ENCODE assay signal across 12 cellular contexts in the genomic region with DNA sequence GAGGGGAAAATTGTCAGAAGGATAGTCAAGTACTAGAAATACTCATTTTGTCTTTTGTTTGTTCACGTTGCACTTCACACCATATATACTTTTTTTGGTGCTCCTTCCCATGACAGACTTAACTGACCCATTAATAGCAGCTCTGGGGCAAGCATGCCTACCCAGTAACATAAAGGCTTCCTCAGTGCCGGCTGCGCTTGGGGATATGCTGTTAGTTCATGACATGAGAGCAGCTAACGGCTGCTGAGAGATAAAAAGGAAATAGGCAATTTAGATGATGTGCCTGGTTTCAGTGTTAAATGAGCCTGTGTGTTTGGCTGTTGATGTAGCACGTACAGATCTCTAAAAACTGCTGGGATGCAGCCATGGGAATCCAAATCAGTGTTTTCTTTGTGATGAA.
DNase-seq lines count a peak whose midpoint lies in the region; ATAC-seq and TF ChIP-seq lines count a peak whose summit lies in the region.
"Had no signal": no experiment of that assay in that cellular context is flagged by ENCODE, and none has a peak within 500 bp of the region (broad histone marks: within the 10 kb centered on the region; RNA-seq: fewer than 3 reads in every experiment).

No MANE protein-coding gene starts in this region.

- peak overlapping the region in 1 of 2 donors; percentile 52 for H3K27ac ChIP-seq in right atrium auricular region
- H3K27ac ChIP-seq: C4-2B had no signal

- no peaks in the 10 kb centered on the region for H3K9me3 Mint-ChIP-seq in WTC11
- H3K9me3 Mint-ChIP-seq: CD4-positive, alpha-beta memory T cell had no signal

- peaks cover 0 to 13% of the 10 kb centered on the region in 2 donors for H3K4me1 ChIP-seq in right atrium auricular region
- H3K4me1 ChIP-seq: HAP-1 had no signal

- CTCF ChIA-PET in WTC11 (lab: Charles Lee), result interaction anchor here (0.6 kb wide), 1 partner anchor 11 kb away, joined by 3 read pairs; no protein-coding TSS in a partner anchor

- peak; percentile 34 for ATAC-seq in Right ventricle myocardium inferior
- ATAC-seq in WTC11, result no peak
- ATAC-seq in GM21717 (IDR thresholded peaks at IDR 0.05; ENCODE audit: unreplicated experiment), result no peak

- 0 out of 2 replicates have a peak overlapping the region, but pooled peaks have one; percentile 8 for H3K27ac Mint-ChIP-seq in WTC11
- H3K27ac Mint-ChIP-seq: B cell had no signal

- H3K9me3 ChIP-seq in right atrium auricular region, result no peaks in the 10 kb centered on the region
- H3K9me3 ChIP-seq: HAP-1 had no signal

- 0 out of 2 replicates have a peak, but pooled peaks cover 2% of the 10 kb centered on the region for H3K4me1 Mint-ChIP-seq in WTC11
- H3K4me1 Mint-ChIP-seq: B cell had no signal

- no peaks in the 10 kb centered on the region for H3K36me3 Mint-ChIP-seq in WTC11

- H3K4me3 ChIP-seq in right atrium auricular region, result no peak overlapping the region
- H3K4me3 ChIP-seq: HAP-1 had no signal

- H3K27me3 Mint-ChIP-seq in WTC11 (ENCODE audit: low read depth), result no peaks in the 10 kb centered on the region
- H3K27me3 Mint-ChIP-seq: B cell; CD4-positive, alpha-beta memory T cell had no signal

- DNase-seq in Right ventricle myocardium inferior (ENCODE audit: missing footprints) (no peak), right atrium auricular region (ENCODE audit: low spot score) (no peak), WTC11 (ENCODE audit: low spot score) (no peak), islet precursor cell (peak; percentile 62), amygdala (lab: John Stamatoyannopoulos, UW) (no peak)
- DNase-seq in activated CD4-positive, alpha-beta T cell treated with anti-CD3 and anti-CD28 coated beads, Interleukin-2, amount 50 U/mL, for 48 hours, result no peak
- DNase-seq: CD4-positive, alpha-beta memory T cell; DMS79 had no signal

- peaks cover 17% of the 10 kb centered on the region for H3K36me3 ChIP-seq in right atrium auricular region
- H3K36me3 ChIP-seq: HAP-1 had no signal

- intact Hi-C loops in Right ventricle myocardium inferior (cut with DNase I), result no loop called here

- TF ChIP-seq CTCF in right atrium auricular region (IDR thresholded peaks at IDR 0.05) (no peak), WTC11 (IDR thresholded peaks at IDR 0.05) (no peak)

- no peak overlapping the region for H3K4me3 Mint-ChIP-seq in WTC11
- H3K4me3 Mint-ChIP-seq: B cell; CD4-positive, alpha-beta memory T cell had no signal

- H3K27me3 ChIP-seq in right atrium auricular region, result no peaks in the 10 kb centered on the region

- POLR2A ChIA-PET in WTC11 (lab: Charles Lee), result no interaction called here

TF ChIP-seq in WTC11, 78 proteins besides CTCF, POLR2A, EP300 and RAD21 (continues in another document):
- no peak for TF ChIP-seq ZNF532 (CRISPR knock-in tag; IDR thresholded peaks at IDR 0.05; ENCODE audit: borderline replicate concordance)
- TF ChIP-seq JUN (CRISPR knock-in tag; IDR thresholded peaks at IDR 0.05), result no peak
- TF ChIP-seq E2F4 (CRISPR knock-in tag; IDR thresholded peaks at IDR 0.05; ENCODE audit: borderline replicate concordance, low read depth), result no peak
- TF ChIP-seq ZNF396 (CRISPR knock-in tag; IDR thresholded peaks at IDR 0.05; ENCODE audit: borderline replicate concordance), result no peak
- no peak for TF ChIP-seq ESRRA (CRISPR knock-in tag; IDR thresholded peaks at IDR 0.05; ENCODE audit: borderline replicate concordance)
- no peak for TF ChIP-seq ERG (CRISPR knock-in tag; IDR thresholded peaks at IDR 0.05)
- TF ChIP-seq, protein P1, sequence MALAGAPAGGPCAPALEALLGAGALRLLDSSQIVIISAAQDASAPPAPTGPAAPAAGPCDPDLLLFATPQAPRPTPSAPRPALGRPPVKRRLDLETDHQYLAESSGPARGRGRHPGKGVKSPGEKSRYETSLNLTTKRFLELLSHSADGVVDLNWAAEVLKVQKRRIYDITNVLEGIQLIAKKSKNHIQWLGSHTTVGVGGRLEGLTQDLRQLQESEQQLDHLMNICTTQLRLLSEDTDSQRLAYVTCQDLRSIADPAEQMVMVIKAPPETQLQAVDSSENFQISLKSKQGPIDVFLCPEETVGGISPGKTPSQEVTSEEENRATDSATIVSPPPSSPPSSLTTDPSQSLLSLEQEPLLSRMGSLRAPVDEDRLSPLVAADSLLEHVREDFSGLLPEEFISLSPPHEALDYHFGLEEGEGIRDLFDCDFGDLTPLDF (CRISPR knock-in tag; IDR thresholded peaks at IDR 0.05), result no peak
- TF ChIP-seq SP1 (CRISPR knock-in tag; conservative IDR thresholded peaks at IDR 0.05), result no peak
- no peak for TF ChIP-seq ELF4 (CRISPR knock-in tag; IDR thresholded peaks at IDR 0.05; ENCODE audit: low read depth)
- no peak for TF ChIP-seq AR (CRISPR knock-in tag; IDR thresholded peaks at IDR 0.05)
- TF ChIP-seq MLX (CRISPR knock-in tag; IDR thresholded peaks at IDR 0.05), result no peak
